In the genomic region with DNA sequence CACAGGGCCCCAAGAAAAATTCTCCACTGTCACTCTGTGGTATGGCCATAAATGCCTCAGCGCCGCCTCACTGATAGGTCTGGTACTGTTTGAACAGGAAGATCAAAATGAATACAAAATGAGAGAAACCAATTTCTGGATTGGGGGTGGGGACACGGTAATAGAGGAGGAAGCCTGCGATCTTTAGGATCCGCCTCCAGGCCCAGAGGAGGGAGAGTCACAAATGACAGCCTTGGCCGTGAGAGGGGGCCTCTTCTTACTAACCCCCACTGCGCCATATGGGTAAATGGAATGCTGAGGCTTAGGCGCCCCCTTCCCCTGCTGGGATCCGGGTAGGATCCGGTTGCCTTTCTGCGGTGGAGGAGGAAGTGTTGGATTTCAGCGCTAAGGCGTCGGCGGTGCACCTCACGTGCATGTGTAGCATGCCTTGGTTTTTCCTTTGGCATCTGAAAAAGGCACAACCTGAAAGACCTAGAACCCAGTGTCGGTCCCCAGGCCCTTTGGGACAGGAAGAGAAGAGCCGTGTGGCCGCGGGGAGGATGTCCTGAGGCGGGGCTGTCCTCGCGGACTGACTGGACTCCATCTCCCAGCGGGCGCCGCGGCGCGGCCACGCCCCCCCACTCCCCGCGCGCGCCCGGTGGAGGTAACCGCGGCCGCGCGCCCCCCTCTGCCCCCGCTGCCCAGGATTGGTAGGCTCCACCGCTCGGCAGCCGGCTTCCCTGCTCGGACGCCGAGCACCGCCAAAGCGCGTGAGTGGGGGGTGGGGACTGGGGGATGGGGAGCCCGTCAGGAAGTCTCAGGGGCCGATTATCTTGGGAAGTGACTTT, we compare ENCODE assay signal across 8 cellular contexts. TPM values are rescaled to one million over a fixed set of nuclear protein-coding genes. Genes with fewer than 3 reads are reported as not detected.
DNase-seq lines count a peak whose midpoint lies in the region; ATAC-seq, FAIRE-seq and TF ChIP-seq lines count a peak whose summit lies in the region.

No MANE protein-coding gene starts in this region.

- peaks cover 36% of the 10 kb centered on the region for H3K79me2 ChIP-seq in HepG2 (ENCODE audit: insufficient read depth, low read length)

- TF ChIP-seq RAD21 in HepG2 (CRISPR knock-in tag; IDR thresholded peaks at IDR 0.05): no peak

- H3K4me2 ChIP-seq in BLaER1 (peak overlapping the region; percentile 93), HepG2 (ENCODE audit: low read depth, low read length) (peak overlapping the region; percentile 98)

- POLR2A ChIA-PET in HepG2 (lab: Yijun Ruan, JAX): interaction anchor here (0.8 to 4.9 kb wide), 8 partner anchors 11 to 90 kb away, joined by 3 to 34 read pairs (median 6); partner anchors contain the start of genes ACP2 and NR1H3

- no TSS peak for BruUV-seq in HepG2 (replicated peaks; lab: Mats Ljungman, UMichigan)

- ATAC-seq in GM19372 (IDR thresholded peaks at IDR 0.05; ENCODE audit: low read depth, unreplicated experiment): peak; percentile 55
- ATAC-seq in HG03469 (IDR thresholded peaks at IDR 0.05; ENCODE audit: unreplicated experiment): peak; percentile 24
- ATAC-seq in HepG2: peak; percentile 76

- CTCF ChIA-PET in HepG2 (lab: Yijun Ruan, JAX; ENCODE audit: low intra/inter-chr PET ratio, low total read pairs): interaction anchor here (1.2 kb wide), 1 partner anchor 12 kb away, joined by 4 read pairs; the partner anchor contains the start of gene NR1H3

- DNase-seq in NCI-H526 treated with DMSO at 0.1 percent for 48 hours (lab: John Stamatoyannopoulos, UW) (peak; percentile 97), dedifferentiated amniotic fluid mesenchymal stem cell (ENCODE audit: extremely low spot score) (peak; percentile 72), HepG2 (ENCODE audit: low spot score) (peak; percentile 94)
- DNase-seq in activated CD4-positive, alpha-beta T cell treated with anti-CD3 and anti-CD28 coated beads, Interleukin-2, amount 50 U/mL, for 24 hours (ENCODE audit: low read depth in 1 of 2, low spot score in 1 of 2): peak; percentile 74 to 76
- peak; percentile 73 to 79 for DNase-seq in stimulated activated CD4-positive, alpha-beta T cell treated with anti-CD3 and anti-CD28 coated beads, Interleukin-2, amount 100 ng/mL, for 48 hours

- in situ Hi-C loops in HepG2 (cut with HindIII; ENCODE audit: extremely low pct_ligation_motif_present, low pct_unique_long_range_greater_than_20kb): no loop called here

- intact Hi-C loops in HepG2 (cut with micrococcal nuclease; ENCODE audit: unreplicated experiment): loop anchor here (2.0 kb wide), 1 partner anchor 86 kb away; no protein-coding TSS in a partner anchor

- H3K27ac ChIP-seq in BLaER1 (peak overlapping the region; percentile 97), HepG2 (ENCODE audit: extremely low read length, insufficient read depth, low read length) (peak overlapping the region; percentile 88)

- peak overlapping the region; percentile 90 for H3K9ac ChIP-seq in BLaER1
- H3K9ac ChIP-seq in HepG2 (ENCODE audit: insufficient read depth, low read depth, low read length): peak overlapping the region; percentile 76

- H3K27me3 ChIP-seq in BLaER1 (no peaks in the 10 kb centered on the region), HepG2 (ENCODE audit: control insufficient read depth in 1 of 2, insufficient read depth in 2 of 2, low read length in 2 of 2) (no peaks in the 10 kb centered on the region)

- TF ChIP-seq CTCF in HepG2 (CRISPR knock-in tag; IDR thresholded peaks at IDR 0.05): peak; percentile 15

- peaks cover 10% of the 10 kb centered on the region for H3K36me3 ChIP-seq in BLaER1
- H3K36me3 ChIP-seq in HepG2 (replicated peaks in 1 of 2; ENCODE audit: control insufficient read depth in 1 of 2, insufficient read depth in 2 of 2, low read length in 2 of 2): peaks cover 3 to 6% of the 10 kb centered on the region in 2 experiments

- peak in 1 of 2 experiments; percentile 17; a peak in 1 of 4 replicates for TF ChIP-seq POLR2A in HepG2 (IDR thresholded peaks at IDR 0.05; ENCODE audit: insufficient read depth in 1 of 2, low read depth in 2 of 2, low read length in 2 of 2)

- H3K9me3 ChIP-seq in BLaER1: no peaks in the 10 kb centered on the region
- H3K9me3 ChIP-seq in HepG2 (ENCODE audit: low read length): no peaks in the 10 kb centered on the region

- TF ChIP-seq EP300 in HepG2 (IDR thresholded peaks at IDR 0.05; ENCODE audit: low read depth in 2 of 2, low read length in 2 of 2): peak in 1 of 2 experiments; percentile 19; a peak in 1 of 4 replicates
- TF ChIP-seq EP300 in HepG2 (CRISPR knock-in tag; IDR thresholded peaks at IDR 0.05; ENCODE audit: borderline replicate concordance): peak; percentile 44

- H4K20me1 ChIP-seq in BLaER1 (peaks cover 39% of the 10 kb centered on the region), HepG2 (ENCODE audit: insufficient read depth, low read length) (peaks cover 23% of the 10 kb centered on the region; the same call in 1 of the 2 replicates)

- peak; percentile 56 for FAIRE-seq in HepG2 (lab: Jason Lieb, UNC)

- H2AFZ ChIP-seq in HepG2 (ENCODE audit: low read length): peak overlapping the region; percentile 66

- WGBS in HepG2 (ENCODE audit: low lambda C conversion rate): 3% methylated on average over 24 of the region's 52 CpGs

- peaks cover 76% of the 10 kb centered on the region for H3K4me1 ChIP-seq in BLaER1
- H3K4me1 ChIP-seq in HepG2 (ENCODE audit: insufficient read depth, low read length): peaks cover 57% of the 10 kb centered on the region

- H3K4me3 ChIP-seq in BLaER1 (peak overlapping the region; percentile 76), HepG2 (replicated peaks in 1 of 3; ENCODE audit: insufficient read depth in 1 of 3, low read depth in 2 of 3, low read length in 3 of 3) (peak overlapping the region; percentile 70 to 92 (median 82))

RNA-seq across cellular contexts. Expression of gene MADD, which starts 0.7 kb away (rescaled TPM):
- total RNA-seq in HepG2 (2016; rRNA removed; fragmentation: Illumina TruSeq; extraction: Trizol): 16.4 and 18.0 TPM in 2 replicates
- 3.6 and 4.8 TPM in 2 replicates for total RNA-seq in HepG2 (2016; cell fraction: cytosol; rRNA removed; fragmentation: Illumina TruSeq; extraction: Trizol; ENCODE audit: low read depth)
- 14.2 and 17.9 TPM in 2 replicates for total RNA-seq in HepG2 (2016; cell fraction: insoluble cytoplasmic fraction; rRNA removed; fragmentation: Illumina TruSeq; extraction: Trizol)
- total RNA-seq in HepG2 (2016; cell fraction: membrane; rRNA removed; fragmentation: Illumina TruSeq; extraction: Trizol): 5.8 and 6.9 TPM in 2 replicates
- 21.5 and 24.2 TPM in 2 replicates for total RNA-seq in HepG2 (2016; cell fraction: nucleus; rRNA removed; fragmentation: Illumina TruSeq; extraction: Trizol)
- 29.2 and 30.1 TPM in 2 replicates for polyA plus RNA-seq in HepG2 (2011; rRNA removed)
- polyA plus RNA-seq in HepG2 (2011; cell fraction: cytosol; rRNA removed): 18.0 and 18.1 TPM in 2 replicates
- polyA plus RNA-seq in HepG2 (2011; cell fraction: nucleus; rRNA removed): 70.7 and 85.3 TPM in 2 replicates
- polyA plus RNA-seq in HepG2 (2012): 18.8 and 27.6 TPM in 2 replicates
- 0.83 and 0.84 TPM in 2 replicates for polyA plus RNA-seq in HepG2 (2016; cell fraction: cytosol; fragmentation: Illumina TruSeq; extraction: Trizol; ENCODE audit: low read depth)
- 11.1 and 13.7 TPM in 2 replicates for polyA plus RNA-seq in HepG2 (2016; cell fraction: insoluble cytoplasmic fraction; fragmentation: Illumina TruSeq; extraction: Trizol; ENCODE audit: low read depth)
- polyA plus RNA-seq in HepG2 (2016; cell fraction: membrane; fragmentation: Illumina TruSeq; extraction: Trizol; ENCODE audit: low read depth): 2.4 TPM in 2 replicates
- 52.0 and 53.3 TPM in 2 replicates for polyA plus RNA-seq in HepG2 (2016; cell fraction: nucleus; fragmentation: Illumina TruSeq; extraction: Trizol; ENCODE audit: insufficient read depth, low read depth)
- 124 and 272 TPM in 2 replicates for polyA minus RNA-seq in HepG2 (2011; rRNA and poly(A)+ RNA removed; ENCODE audit: low replicate concordance)
- 14.4 and 19.1 TPM in 2 replicates for polyA minus RNA-seq in HepG2 (2011; cell fraction: cytosol; rRNA and poly(A)+ RNA removed)
- polyA minus RNA-seq in HepG2 (2011; cell fraction: nucleus; rRNA and poly(A)+ RNA removed): 40.8 and 44.3 TPM in 2 replicates

RNA-seq across cellular contexts. Expression of gene NR1H3, which starts 11.4 kb away (rescaled TPM):
- total RNA-seq in HepG2 (2016; rRNA removed; fragmentation: Illumina TruSeq; extraction: Trizol): 36.5 and 41.8 TPM in 2 replicates
- total RNA-seq in HepG2 (2016; cell fraction: cytosol; rRNA removed; fragmentation: Illumina TruSeq; extraction: Trizol; ENCODE audit: low read depth): 22.0 and 26.3 TPM in 2 replicates
- 41.4 and 43.5 TPM in 2 replicates for total RNA-seq in HepG2 (2016; cell fraction: insoluble cytoplasmic fraction; rRNA removed; fragmentation: Illumina TruSeq; extraction: Trizol)
- 46.0 and 47.2 TPM in 2 replicates for total RNA-seq in HepG2 (2016; cell fraction: membrane; rRNA removed; fragmentation: Illumina TruSeq; extraction: Trizol)
- total RNA-seq in HepG2 (2016; cell fraction: nucleus; rRNA removed; fragmentation: Illumina TruSeq; extraction: Trizol): 30.2 and 30.9 TPM in 2 replicates
- 102 and 115 TPM in 2 replicates for polyA plus RNA-seq in HepG2 (2011; rRNA removed)
- 63.3 and 100 TPM in 2 replicates for polyA plus RNA-seq in HepG2 (2011; cell fraction: cytosol; rRNA removed)
- 260 and 267 TPM in 2 replicates for polyA plus RNA-seq in HepG2 (2011; cell fraction: nucleus; rRNA removed)
- 31.6 and 34.5 TPM in 2 replicates for polyA plus RNA-seq in HepG2 (2012)
- 18.8 and 21.2 TPM in 2 replicates for polyA plus RNA-seq in HepG2 (2016; cell fraction: cytosol; fragmentation: Illumina TruSeq; extraction: Trizol; ENCODE audit: low read depth)
- polyA plus RNA-seq in HepG2 (2016; cell fraction: insoluble cytoplasmic fraction; fragmentation: Illumina TruSeq; extraction: Trizol; ENCODE audit: low read depth): 29.3 and 35.1 TPM in 2 replicates
- polyA plus RNA-seq in HepG2 (2016; cell fraction: membrane; fragmentation: Illumina TruSeq; extraction: Trizol; ENCODE audit: low read depth): 29.5 and 32.4 TPM in 2 replicates
- 72.4 and 72.5 TPM in 2 replicates for polyA plus RNA-seq in HepG2 (2016; cell fraction: nucleus; fragmentation: Illumina TruSeq; extraction: Trizol; ENCODE audit: insufficient read depth, low read depth)
- 123 and 184 TPM in 2 replicates for polyA minus RNA-seq in HepG2 (2011; rRNA and poly(A)+ RNA removed; ENCODE audit: low replicate concordance)
- 21.1 and 25.4 TPM in 2 replicates for polyA minus RNA-seq in HepG2 (2011; cell fraction: cytosol; rRNA and poly(A)+ RNA removed)
- 36.3 and 39.8 TPM in 2 replicates for polyA minus RNA-seq in HepG2 (2011; cell fraction: nucleus; rRNA and poly(A)+ RNA removed)

RNA-seq across cellular contexts. Expression of gene ACP2, which starts 20.6 kb away (rescaled TPM):
- 7.8 and 20.2 TPM in 2 replicates for total RNA-seq in HepG2 (2016; rRNA removed; fragmentation: Illumina TruSeq; extraction: Trizol)
- total RNA-seq in HepG2 (2016; cell fraction: cytosol; rRNA removed; fragmentation: Illumina TruSeq; extraction: Trizol; ENCODE audit: low read depth): 4.1 and 4.5 TPM in 2 replicates
- total RNA-seq in HepG2 (2016; cell fraction: insoluble cytoplasmic fraction; rRNA removed; fragmentation: Illumina TruSeq; extraction: Trizol): 6.4 and 19.4 TPM in 2 replicates
- 7.4 and 7.6 TPM in 2 replicates for total RNA-seq in HepG2 (2016; cell fraction: membrane; rRNA removed; fragmentation: Illumina TruSeq; extraction: Trizol)
- total RNA-seq in HepG2 (2016; cell fraction: nucleus; rRNA removed; fragmentation: Illumina TruSeq; extraction: Trizol): 22.3 and 27.4 TPM in 2 replicates
- 17.7 and 27.5 TPM in 2 replicates for polyA plus RNA-seq in HepG2 (2011; rRNA removed)
- 11.6 and 12.5 TPM in 2 replicates for polyA plus RNA-seq in HepG2 (2011; cell fraction: cytosol; rRNA removed)
- 57.6 and 68.7 TPM in 2 replicates for polyA plus RNA-seq in HepG2 (2011; cell fraction: nucleus; rRNA removed)
- polyA plus RNA-seq in HepG2 (2012): 14.7 and 15.9 TPM in 2 replicates
- polyA plus RNA-seq in HepG2 (2016; cell fraction: cytosol; fragmentation: Illumina TruSeq; extraction: Trizol; ENCODE audit: low read depth): 3.3 and 3.6 TPM in 2 replicates
- 6.0 and 8.7 TPM in 2 replicates for polyA plus RNA-seq in HepG2 (2016; cell fraction: insoluble cytoplasmic fraction; fragmentation: Illumina TruSeq; extraction: Trizol; ENCODE audit: low read depth)
- 6.0 and 6.5 TPM in 2 replicates for polyA plus RNA-seq in HepG2 (2016; cell fraction: membrane; fragmentation: Illumina TruSeq; extraction: Trizol; ENCODE audit: low read depth)
- polyA plus RNA-seq in HepG2 (2016; cell fraction: nucleus; fragmentation: Illumina TruSeq; extraction: Trizol; ENCODE audit: insufficient read depth, low read depth): 38.9 and 42.1 TPM in 2 replicates
- 55.8 and 92.1 TPM in 2 replicates for polyA minus RNA-seq in HepG2 (2011; rRNA and poly(A)+ RNA removed; ENCODE audit: low replicate concordance)
- 13.0 and 13.5 TPM in 2 replicates for polyA minus RNA-seq in HepG2 (2011; cell fraction: cytosol; rRNA and poly(A)+ RNA removed)
- polyA minus RNA-seq in HepG2 (2011; cell fraction: nucleus; rRNA and poly(A)+ RNA removed): 35.7 and 37.6 TPM in 2 replicates

RNA-seq across cellular contexts. Expression of gene DDB2, which starts 54.4 kb away (rescaled TPM):
- total RNA-seq in HepG2 (2016; rRNA removed; fragmentation: Illumina TruSeq; extraction: Trizol): 83.4 and 88.1 TPM in 2 replicates
- total RNA-seq in HepG2 (2016; cell fraction: cytosol; rRNA removed; fragmentation: Illumina TruSeq; extraction: Trizol; ENCODE audit: low read depth): 42.2 and 43.5 TPM in 2 replicates
- total RNA-seq in HepG2 (2016; cell fraction: insoluble cytoplasmic fraction; rRNA removed; fragmentation: Illumina TruSeq; extraction: Trizol): 83.5 and 97.1 TPM in 2 replicates
- 57.3 and 60.8 TPM in 2 replicates for total RNA-seq in HepG2 (2016; cell fraction: membrane; rRNA removed; fragmentation: Illumina TruSeq; extraction: Trizol)
- 58.4 and 60.1 TPM in 2 replicates for total RNA-seq in HepG2 (2016; cell fraction: nucleus; rRNA removed; fragmentation: Illumina TruSeq; extraction: Trizol)
- 66.8 and 71.4 TPM in 2 replicates for polyA plus RNA-seq in HepG2 (2011; rRNA removed)
- 52.8 and 58.0 TPM in 2 replicates for polyA plus RNA-seq in HepG2 (2011; cell fraction: cytosol; rRNA removed)
- 181 and 193 TPM in 2 replicates for polyA plus RNA-seq in HepG2 (2011; cell fraction: nucleus; rRNA removed)
- polyA plus RNA-seq in HepG2 (2012): 46.8 and 59.0 TPM in 2 replicates
- polyA plus RNA-seq in HepG2 (2016; cell fraction: cytosol; fragmentation: Illumina TruSeq; extraction: Trizol; ENCODE audit: low read depth): 33.5 and 35.4 TPM in 2 replicates
- polyA plus RNA-seq in HepG2 (2016; cell fraction: insoluble cytoplasmic fraction; fragmentation: Illumina TruSeq; extraction: Trizol; ENCODE audit: low read depth): 91.3 and 93.6 TPM in 2 replicates
- 43.2 and 43.8 TPM in 2 replicates for polyA plus RNA-seq in HepG2 (2016; cell fraction: membrane; fragmentation: Illumina TruSeq; extraction: Trizol; ENCODE audit: low read depth)
- 125 and 136 TPM in 2 replicates for polyA plus RNA-seq in HepG2 (2016; cell fraction: nucleus; fragmentation: Illumina TruSeq; extraction: Trizol; ENCODE audit: insufficient read depth, low read depth)
- polyA minus RNA-seq in HepG2 (2011; rRNA and poly(A)+ RNA removed; ENCODE audit: low replicate concordance): 62.5 and 94.9 TPM in 2 replicates
- polyA minus RNA-seq in HepG2 (2011; cell fraction: cytosol; rRNA and poly(A)+ RNA removed): 19.2 and 26.2 TPM in 2 replicates
- polyA minus RNA-seq in HepG2 (2011; cell fraction: nucleus; rRNA and poly(A)+ RNA removed): 62.4 and 65.9 TPM in 2 replicates

Comparison
In these comparisons a context has a peak if more than half of its experiments do, and no peak if none do; other contexts are left out.
1. Peak in every context shown above with its lines: DNase-seq, ATAC-seq, H3K4me3 ChIP-seq and H3K27ac ChIP-seq.
2. ATAC-seq: peak in every context shown above with its lines; median percentile 76 in HepG2; 55 in GM19372; 24 in HG03469.